In the genomic region with DNA sequence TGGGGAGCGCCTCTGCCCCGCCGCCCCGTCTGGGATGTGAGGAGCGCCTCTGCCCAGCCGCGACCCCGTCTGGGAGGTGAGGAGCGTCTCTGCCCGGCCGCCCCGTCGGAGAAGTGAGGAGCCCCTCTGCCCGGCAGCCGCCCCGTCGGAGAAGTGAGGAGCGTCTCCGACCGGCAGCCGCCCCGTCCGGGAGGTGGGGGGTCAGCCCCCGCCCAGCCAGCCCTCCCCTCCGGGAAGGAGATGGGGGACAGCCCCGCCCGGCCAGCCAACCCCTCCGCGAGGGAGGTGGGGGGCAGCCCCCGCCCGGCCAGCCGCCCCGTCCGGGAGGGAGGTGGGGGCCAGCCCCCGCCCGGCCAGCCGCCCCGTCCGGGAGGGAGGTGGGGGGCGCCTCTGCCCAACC, we compare ENCODE assay signal across 6 cellular contexts.
A peak's percentile ranks its signal among the peaks of the same experiment; 100 is the strongest.
DNase-seq lines count a peak whose midpoint lies in the region; ATAC-seq and TF ChIP-seq lines count a peak whose summit lies in the region.
"Not testable (repeated sequence)": the region's sequence is repeated elsewhere in the genome, so short reads cannot be mapped to it uniquely, and the experiment has no call there.

No MANE protein-coding gene starts in this region.

- H3K4me3 ChIP-seq in coronary artery (peak overlapping the region; percentile 56), heart right ventricle (peak overlapping the region in 9 of 10 donors; percentile 26 to 49 (median 36)), right cardiac atrium (ENCODE audit: low read length) (peak overlapping the region; percentile 45), gastrocnemius medialis (peak overlapping the region in 2 of 4 donors; percentile 18 to 46), upper lobe of left lung (peak overlapping the region in 3 of 4 donors; percentile 29 to 34 (median 34))

- peak in 1 of 8 donors; percentile 69 for ATAC-seq in heart right ventricle
- not testable (repeated sequence) for ATAC-seq in right cardiac atrium; gastrocnemius medialis; upper lobe of left lung (ENCODE audit: low FRiP score in 2 of 2)
- ATAC-seq in stimulated activated naive CD8-positive, alpha-beta T cell treated with anti-CD3 and anti-CD28 coated beads, Interleukin-15, amount 100 ng/mL, for 72 hours = peak; percentile 83

- H3K9me3 ChIP-seq in heart right ventricle = peaks cover 0 to 19% (median 9%) of the 10 kb centered on the region in 11 donors
- H3K9me3 ChIP-seq in right cardiac atrium (ENCODE audit: control insufficient read depth, low read length); gastrocnemius medialis; upper lobe of left lung: not testable (repeated sequence)

- H3K27me3 Mint-ChIP-seq in stimulated activated naive CD8-positive, alpha-beta T cell treated with anti-CD3 and anti-CD28 coated beads, Interleukin-15, amount 100 ng/mL, for 72 hours = peaks cover 17% of the 10 kb centered on the region

- TF ChIP-seq CTCF in coronary artery (IDR thresholded peaks at IDR 0.05); heart right ventricle (IDR thresholded peaks at IDR 0.05); gastrocnemius medialis (IDR thresholded peaks at IDR 0.05 in 4 of 5, conservative IDR thresholded peaks at IDR 0.05 in 1 of 5); upper lobe of left lung (IDR thresholded peaks at IDR 0.05): not testable (repeated sequence)

- not testable (repeated sequence) for H3K27me3 ChIP-seq in heart right ventricle; right cardiac atrium (ENCODE audit: control insufficient read depth, insufficient read depth); gastrocnemius medialis; upper lobe of left lung

- H3K4me1 Mint-ChIP-seq in stimulated activated naive CD8-positive, alpha-beta T cell treated with anti-CD3 and anti-CD28 coated beads, Interleukin-15, amount 100 ng/mL, for 72 hours = not testable (repeated sequence)

- in situ Hi-C loops in gastrocnemius medialis (cut with MboI; ENCODE audit: low sequenced_read_pairs in 4 of 4) = not testable (repeated sequence)

- not testable (repeated sequence) for H3K9me3 Mint-ChIP-seq in stimulated activated naive CD8-positive, alpha-beta T cell treated with anti-CD3 and anti-CD28 coated beads, Interleukin-15, amount 100 ng/mL, for 72 hours

- not testable (repeated sequence) for TF ChIP-seq EP300 in upper lobe of left lung (IDR thresholded peaks at IDR 0.05)

- intact Hi-C loops in heart right ventricle (cut with DNase I) = loop anchor here in 1 of 10 donors (10.0 kb wide), 1 partner anchor 54 kb away; no protein-coding TSS in a partner anchor
- intact Hi-C loops in right cardiac atrium (cut with DNase I) = loop anchor here in 1 of 4 donors (10.0 kb wide), 1 partner anchor 64 kb away; no protein-coding TSS in a partner anchor
- intact Hi-C loops in gastrocnemius medialis (cut with DNase I; ENCODE audit: low total_unique reads) = not testable (repeated sequence)

- DNase-seq in coronary artery (ENCODE audit: low spot score); gastrocnemius medialis; stimulated activated naive CD8-positive, alpha-beta T cell treated with anti-CD3 and anti-CD28 coated beads, Interleukin-15, amount 100 ng/mL, for 72 hours: not testable (repeated sequence)
- DNase-seq in heart right ventricle (peak in 1 of 2 donors; percentile 22), right cardiac atrium (peak in 1 of 3 donors; percentile 74), upper lobe of left lung (peak in 1 of 2 donors; percentile 75)

- not testable (repeated sequence) for H3K4me3 Mint-ChIP-seq in stimulated activated naive CD8-positive, alpha-beta T cell treated with anti-CD3 and anti-CD28 coated beads, Interleukin-15, amount 100 ng/mL, for 72 hours

- 77 to 86% methylated on average over 19 to 40 of the region's 40 CpGs for WGBS in heart right ventricle, 2 donors
- WGBS in right cardiac atrium = 85% methylated on average over 40 of the region's 40 CpGs
- 91% methylated on average over 40 of the region's 40 CpGs; no CpG with 5 or more reads in 1 of the 2 donors for WGBS in upper lobe of left lung, 2 donors

- H3K4me1 ChIP-seq in heart right ventricle = peaks cover 4 to 65% (median 17%) of the 10 kb centered on the region in 9 donors
- H3K4me1 ChIP-seq in right cardiac atrium (ENCODE audit: control insufficient read depth, insufficient read depth, low read length) = not testable (repeated sequence)
- peaks cover 5 to 16% of the 10 kb centered on the region in 2 donors for H3K4me1 ChIP-seq in gastrocnemius medialis
- H3K4me1 ChIP-seq in upper lobe of left lung = peaks cover 7 to 19% (median 12%) of the 10 kb centered on the region in 4 donors

- H3K27ac Mint-ChIP-seq in stimulated activated naive CD8-positive, alpha-beta T cell treated with anti-CD3 and anti-CD28 coated beads, Interleukin-15, amount 100 ng/mL, for 72 hours = not testable (repeated sequence)

- not testable (repeated sequence) for H3K36me3 ChIP-seq in heart right ventricle, gastrocnemius medialis, upper lobe of left lung

- not testable (repeated sequence) for TF ChIP-seq POLR2A in gastrocnemius medialis (IDR thresholded peaks at IDR 0.05); upper lobe of left lung (IDR thresholded peaks at IDR 0.05)

- peak overlapping the region in 1 of 2 donors; percentile 53 for H3K27ac ChIP-seq in coronary artery
- H3K27ac ChIP-seq in heart right ventricle = peak overlapping the region; percentile 39 to 94 (median 76)
- peak overlapping the region; percentile 58 for H3K27ac ChIP-seq in right cardiac atrium (ENCODE audit: low read length)
- peak overlapping the region in 3 of 4 donors; percentile 6 to 46 (median 33) for H3K27ac ChIP-seq in gastrocnemius medialis
- H3K27ac ChIP-seq in upper lobe of left lung = peak overlapping the region; percentile 49 to 79 (median 64)
